In the genomic region with DNA sequence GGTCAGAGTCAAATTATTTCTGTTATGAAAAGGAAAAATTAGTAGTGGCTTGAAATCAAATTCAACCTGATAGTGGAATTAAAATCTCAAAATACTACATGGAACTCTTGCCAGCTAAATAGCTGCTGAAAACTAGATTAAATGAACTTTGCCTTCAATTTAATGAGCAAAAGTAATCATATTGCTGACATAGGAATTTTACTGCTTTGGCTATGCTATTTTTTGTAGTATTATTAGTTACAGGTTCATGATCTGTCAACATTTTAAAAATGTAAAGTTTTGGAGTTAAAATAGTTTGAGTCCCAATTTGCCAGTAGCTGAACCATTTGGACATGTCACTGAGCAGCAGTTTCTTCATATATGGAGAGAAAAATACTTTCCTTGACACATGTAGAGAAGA, we compare ENCODE assay signal across 27 cellular contexts.
"Had no signal": no experiment of that assay in that cellular context is flagged by ENCODE, and none has a peak within 500 bp of the region (broad histone marks: within the 10 kb centered on the region; RNA-seq: fewer than 3 reads in every experiment).

No MANE protein-coding gene starts in this region.

- H3K36me3 ChIP-seq: stomach, suprapubic skin, thoracic aorta, thyroid gland, tibial artery, tibial nerve, transverse colon, upper lobe of left lung, upper lobe of right lung, uterus, vagina had no signal

- FAIRE-seq: urothelium cell line had no signal

- H3K4me1 ChIP-seq: stomach, suprapubic skin, testis, thyroid gland, tibial nerve, transverse colon, upper lobe of left lung, upper lobe of right lung, uterus, vagina had no signal

- DNase-seq: stimulated activated CD4-positive, alpha-beta T cell treated with anti-CD3 and anti-CD28 coated beads, Interleukin-2, amount 100 ng/mL, for 48 hours; stimulated activated CD4-positive, alpha-beta T cell treated with anti-CD3 and anti-CD28 coated beads, Interleukin-4, amount 100 ng/mL, for 1 hour; stimulated activated CD4-positive, alpha-beta T cell treated with anti-CD3 and anti-CD28 coated beads, Interleukin-4, amount 100 ng/mL, for 24 hours; stimulated activated CD4-positive, alpha-beta T cell treated with anti-CD3 and anti-CD28 coated beads, Interleukin-4, amount 100 ng/mL, for 4 hours; stimulated activated CD8-positive, alpha-beta memory T cell treated with anti-CD3 and anti-CD28 coated beads, Interleukin-4, amount 100 ng/mL, for 48 hours; stimulated activated naive B cell treated with anti-CD40 and anti-IgM and Interleukin-4, amounts not matched to agents 10 μg/mL and 1 μg/mL and 100 μg/mL, for 72 hours; stimulated activated naive CD4-positive, alpha-beta T cell; stimulated activated naive CD4-positive, alpha-beta T cell treated with Interleukin-2 at 50 U/mL for 16 hours; stimulated activated naive CD8-positive, alpha-beta T cell treated with anti-CD3 and anti-CD28 coated beads, Interleukin-15, amount 100 ng/mL, for 72 hours; stimulated activated naive CD8-positive, alpha-beta T cell treated with anti-CD3 and anti-CD28 coated beads, Interleukin-15, Interleukin-2, amounts not matched to agents 100 U/mL and 50 U/mL, for 24 hours; stomach; substantia nigra; testis; thyroid gland; tibial artery; transverse colon; trophoblast cell; upper lobe of left lung; upper lobe of right lung; uterus had no signal

- ATAC-seq: stimulated activated effector memory CD8-positive, alpha-beta T cell treated with anti-CD3 and anti-CD28 coated beads, Interleukin-12 subunit alpha, Interleukin-12 subunit beta, amount 100 ng/mL, for 72 hours; stimulated activated memory B cell treated with anti-CD40 and anti-IgM and Interleukin-4, amounts not matched to agents 10 μg/mL and 1 μg/mL and 100 μg/mL, for 72 hours; stimulated activated naive B cell treated with anti-CD40 and anti-IgM and Interleukin-4, amounts not matched to agents 10 μg/mL and 1 μg/mL and 100 μg/mL, for 72 hours; stimulated activated naive CD8-positive, alpha-beta T cell treated with anti-CD3 and anti-CD28 coated beads, Interleukin-15, amount 100 ng/mL, for 72 hours; stimulated activated naive CD8-positive, alpha-beta T cell treated with anti-CD3 and anti-CD28 coated beads, Interleukin-15, Interleukin-2, amounts not matched to agents 100 U/mL and 50 U/mL, for 24 hours; upper lobe of right lung had no signal

- H3K9me3 ChIP-seq: stomach, suprapubic skin, testis, thoracic aorta, thyroid gland, tibial artery, tibial nerve, transverse colon, upper lobe of left lung, upper lobe of right lung, uterus, vagina had no signal

- H3K4me3 ChIP-seq: stomach, suprapubic skin, testis, thoracic aorta, thyroid gland, tibial artery, tibial nerve, transverse colon, upper lobe of left lung, upper lobe of right lung, uterus, vagina had no signal

- H3K27ac ChIP-seq: stomach, suprapubic skin, testis, thoracic aorta, thyroid gland, tibial artery, tibial nerve, transverse colon, upper lobe of left lung, upper lobe of right lung, uterus, vagina had no signal

- H3K27me3 ChIP-seq: stomach, suprapubic skin, testis, thyroid gland, tibial artery, tibial nerve, transverse colon, upper lobe of left lung, upper lobe of right lung, uterus, vagina had no signal
